In genomic region chr6:111113731-111114438, GRCh38 we compare ENCODE assay signal across 1 cellular context.
TF ChIP-seq lines count a peak whose summit lies in the region.

No MANE protein-coding gene starts in this region.

TF ChIP-seq in SK-N-SH, 30 proteins besides CTCF, POLR2A, EP300 and RAD21 (continued from another document):
- TF ChIP-seq IRF3 (IDR thresholded peaks at IDR 0.05; ENCODE audit: low read depth, low read length) (no peak), RCOR1 (IDR thresholded peaks at IDR 0.05; ENCODE audit: low read length) (no peak), USF1 (IDR thresholded peaks at IDR 0.05; ENCODE audit: borderline replicate concordance, low read depth) (no peak), TCF12 (IDR thresholded peaks at IDR 0.05) (no peak), YY1 (IDR thresholded peaks at IDR 0.05; ENCODE audit: low read depth) (no peak)
